8 cellular contexts compared by ENCODE assay signal in the genomic region with DNA sequence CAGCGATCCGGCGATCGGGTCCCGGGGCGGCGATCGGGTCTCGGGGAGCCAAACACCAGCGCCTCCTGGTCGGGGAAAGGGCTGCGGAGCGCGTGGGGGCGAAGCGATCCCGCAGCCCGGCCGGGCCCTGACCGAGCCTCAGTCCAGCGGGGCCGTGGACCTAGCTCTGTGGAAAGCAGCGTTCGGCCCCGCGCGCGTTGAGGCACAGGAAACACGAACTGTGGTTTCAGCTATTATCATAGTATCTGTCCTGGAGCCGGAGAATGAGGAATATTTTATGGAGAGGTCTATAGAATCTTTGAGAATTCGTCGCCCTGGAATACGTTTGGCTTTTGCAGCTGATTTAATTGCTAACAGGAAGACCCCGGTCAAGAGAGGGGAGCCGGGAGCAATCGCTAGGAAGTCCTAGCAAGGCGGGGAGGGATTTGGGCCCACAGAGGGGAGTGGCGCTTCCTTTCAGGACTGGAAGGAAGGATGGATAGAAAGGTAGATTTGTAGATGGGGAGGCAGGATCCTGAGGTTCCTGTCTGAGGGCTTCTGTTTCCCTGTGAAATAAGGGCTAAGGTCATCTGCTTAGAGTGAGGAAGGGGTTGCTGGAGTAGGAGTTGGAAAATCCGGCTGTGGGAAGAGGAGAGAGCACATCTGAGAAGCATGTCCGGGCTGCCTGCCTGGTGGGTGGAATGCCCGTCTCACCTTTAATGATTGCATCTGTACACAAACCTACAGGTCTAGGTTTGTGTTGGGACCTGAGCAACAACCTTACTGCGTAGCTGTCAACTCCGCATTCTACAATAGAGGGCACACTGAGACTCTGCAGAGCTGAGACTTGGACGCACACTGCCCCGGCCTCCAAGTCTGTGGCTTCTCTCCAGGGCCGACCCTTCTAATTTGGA. TPM values are rescaled to one million over a fixed set of nuclear protein-coding genes. Genes with fewer than 3 reads are reported as not detected.
DNase-seq lines count a peak whose midpoint lies in the region; ATAC-seq, FAIRE-seq and TF ChIP-seq lines count a peak whose summit lies in the region.

No MANE protein-coding gene starts in this region.

- intact Hi-C loops in Right ventricle myocardium superior (cut with DNase I), result loop anchor here (10.0 kb wide), 1 partner anchor 85 kb away; the partner anchor contains the start of gene ABCA3
- intact Hi-C loops in cardiac septum (cut with DNase I), result loop anchor here (2.0 to 5.0 kb wide), 2 partner anchors 67 to 89 kb away; partner anchors contain the start of gene ABCA3

- peak; percentile 26 for FAIRE-seq in HTR-8/SVneo (lab: Jason Lieb, UNC)

- H3K4me1 ChIP-seq in neutrophil (ENCODE audit: control insufficient read depth in 1 of 2, insufficient read depth in 1 of 2, low read depth in 1 of 2, low read length in 1 of 2), result peaks cover 19 to 23% of the 10 kb centered on the region in 2 experiments

- peak overlapping the region; percentile 29 for H3K27ac ChIP-seq in neutrophil

- no peak for DNase-seq in Right ventricle myocardium superior
- no peak for DNase-seq in cardiac septum (ENCODE audit: low spot score)
- no peak for DNase-seq in HTR-8/SVneo (ENCODE audit: insufficient read length, low spot score)
- DNase-seq in foreskin fibroblast, result peak in 1 of 2 donors; percentile 61
- no peak for DNase-seq in stimulated activated CD8-positive, alpha-beta memory T cell treated with anti-CD3 and anti-CD28 coated beads, Interleukin-4, amount 100 ng/mL, for 48 hours

- ATAC-seq in Right ventricle myocardium superior (ENCODE audit: poor library complexity) (peak; percentile 5), GM19328 (IDR thresholded peaks at IDR 0.05; ENCODE audit: unreplicated experiment) (no peak)

- TF ChIP-seq CTCF in WI38 (IDR thresholded peaks at IDR 0.05; ENCODE audit: low read depth, low read length) (no peak), foreskin fibroblast (IDR thresholded peaks at IDR 0.05; ENCODE audit: low read depth, low read length) (peak; percentile 7), neutrophil (IDR thresholded peaks at IDR 0.05) (no peak)

- peak overlapping the region; percentile 85 for H3K4me3 ChIP-seq in WI38 (ENCODE audit: low read depth, low read length)
- peak overlapping the region; percentile 65 to 76 for H3K4me3 ChIP-seq in foreskin fibroblast (ENCODE audit: low read depth in 1 of 2, low read length in 2 of 2)
- peak overlapping the region; percentile 95 to 99 for H3K4me3 ChIP-seq in neutrophil (ENCODE audit: low read depth in 1 of 2, low read length in 1 of 2)

- peaks cover 10% of the 10 kb centered on the region for H3K27me3 ChIP-seq in neutrophil

- no peaks in the 10 kb centered on the region for H3K9me3 ChIP-seq in neutrophil

- peaks cover 5% of the 10 kb centered on the region for H3K36me3 ChIP-seq in neutrophil

RNA-seq across cellular contexts. Expression of gene CCNF, which starts 0.8 kb away (rescaled TPM):
- total RNA-seq in Right ventricle myocardium superior (1.4 TPM), cardiac septum (0.86 TPM)

RNA-seq across cellular contexts. Expression of gene TEDC2, which starts 29.9 kb away (rescaled TPM):
- 1.0 TPM for total RNA-seq in Right ventricle myocardium superior
- 0.51 TPM for total RNA-seq in cardiac septum

RNA-seq across cellular contexts. Expression of gene NTN3, which starts 41.1 kb away (rescaled TPM):
- 0.19 TPM for total RNA-seq in Right ventricle myocardium superior
- total RNA-seq in cardiac septum, result 0.30 TPM

RNA-seq across cellular contexts. Expression of gene TBC1D24, which starts 44.9 kb away (rescaled TPM):
- total RNA-seq in Right ventricle myocardium superior (11.8 TPM), cardiac septum (8.3 TPM)
